Comparison of ENCODE assay signal across 25 cellular contexts in genomic region chr19:44731081-44731480, GRCh38. TPM values are rescaled to one million over a fixed set of nuclear protein-coding genes. Genes with fewer than 3 reads are reported as not detected.
DNase-seq lines count a peak whose midpoint lies in the region; ATAC-seq and TF ChIP-seq lines count a peak whose summit lies in the region.
"Had no signal": no experiment of that assay in that cellular context is flagged by ENCODE, and none has a peak within 500 bp of the region (broad histone marks: within the 10 kb centered on the region; RNA-seq: fewer than 3 reads in every experiment).

No MANE protein-coding gene starts in this region.

- H3K36me3 ChIP-seq in transverse colon, result no peaks in the 10 kb centered on the region
- H3K36me3 ChIP-seq: BE2C; BLaER1 treated with 17β-estradiol and CSF1 and Interleukin-3, amounts not matched to agents 10 nM and 100 nM had no signal

- no peaks in the 10 kb centered on the region for H3K27me3 ChIP-seq in transverse colon
- H3K27me3 ChIP-seq: BE2C; BLaER1 treated with 17β-estradiol and CSF1 and Interleukin-3, amounts not matched to agents 10 nM and 100 nM had no signal

- H3K4me3 ChIP-seq in transverse colon, result no peak overlapping the region
- H3K4me3 ChIP-seq: BLaER1 treated with 17β-estradiol and CSF1 and Interleukin-3, amounts not matched to agents 10 nM and 100 nM; GM12878; GM23248 had no signal

- H3K4me1 Mint-ChIP-seq in activated naive CD4-positive, alpha-beta T cell treated with anti-CD3 and anti-CD28 coated beads, Interleukin-2, amount 10 ng/mL, durations not matched to agents 7 days and 5 days, result peaks cover 13% of the 10 kb centered on the region
- peaks cover 9% of the 10 kb centered on the region for H3K4me1 Mint-ChIP-seq in activated naive CD4-positive, alpha-beta T cell treated with anti-CD3 and anti-CD28 coated beads for 36 hours (ENCODE audit: low read depth)

- peaks cover 15% of the 10 kb centered on the region for H3K27me3 Mint-ChIP-seq in activated naive CD4-positive, alpha-beta T cell treated with anti-CD3 and anti-CD28 coated beads, Interleukin-2, amount 10 ng/mL, durations not matched to agents 7 days and 5 days
- H3K27me3 Mint-ChIP-seq in activated naive CD4-positive, alpha-beta T cell treated with anti-CD3 and anti-CD28 coated beads for 36 hours (ENCODE audit: low read depth), result no peaks in the 10 kb centered on the region
- H3K27me3 Mint-ChIP-seq: CD4-positive, alpha-beta T cell had no signal

- TF ChIP-seq EP300 in transverse colon (IDR thresholded peaks at IDR 0.05; ENCODE audit: low read depth), result no peak

- H3K27ac ChIP-seq in transverse colon, result peak overlapping the region in 3 of 4 donors; percentile 38 to 60 (median 40)
- H3K27ac ChIP-seq: 22Rv1; BLaER1 treated with 17β-estradiol and CSF1 and Interleukin-3, amounts not matched to agents 10 nM and 100 nM; GM23248 had no signal

- 43 to 65% methylated on average over 1 to 5 of the region's 5 CpGs for WGBS in transverse colon (ENCODE audit: low coverage in 1 of 2), 2 donors

- TF ChIP-seq POLR2A in transverse colon (IDR thresholded peaks at IDR 0.05), result no peak

- H3K4me1 ChIP-seq in transverse colon, result peaks cover 0 to 25% (median 14%) of the 10 kb centered on the region in 4 donors
- H3K4me1 ChIP-seq: BE2C had no signal

- TF ChIP-seq CTCF in transverse colon (IDR thresholded peaks at IDR 0.05), result no peak

- peak overlapping the region; percentile 70 for H3K27ac Mint-ChIP-seq in activated naive CD4-positive, alpha-beta T cell treated with anti-CD3 and anti-CD28 coated beads, Interleukin-2, amount 10 ng/mL, durations not matched to agents 7 days and 5 days
- H3K27ac Mint-ChIP-seq in activated naive CD4-positive, alpha-beta T cell treated with anti-CD3 and anti-CD28 coated beads for 36 hours, result no peak overlapping the region
- H3K27ac Mint-ChIP-seq: CD4-positive, alpha-beta T cell had no signal

- no peaks in the 10 kb centered on the region for H3K9me3 ChIP-seq in transverse colon
- H3K9me3 ChIP-seq: BE2C; BLaER1 treated with 17β-estradiol and CSF1 and Interleukin-3, amounts not matched to agents 10 nM and 100 nM had no signal

- ATAC-seq in left colon (peak; percentile 75), HG03460 (IDR thresholded peaks at IDR 0.05; ENCODE audit: unreplicated experiment) (no peak)
- ATAC-seq: GM12878 had no signal

- CTCF ChIA-PET in activated naive CD4-positive, alpha-beta T cell treated with anti-CD3 and anti-CD28 coated beads, Interleukin-2, amount 10 ng/mL, durations not matched to agents 7 days and 5 days (lab: Charles Lee), result interaction anchor here (0.8 kb wide), 1 partner anchor 9 kb away, joined by 3 read pairs; no protein-coding TSS in a partner anchor
- CTCF ChIA-PET in activated naive CD4-positive, alpha-beta T cell treated with anti-CD3 and anti-CD28 coated beads for 36 hours (lab: Charles Lee), result no interaction called here

- intact Hi-C loops in activated naive CD4-positive, alpha-beta T cell treated with anti-CD3 and anti-CD28 coated beads for 36 hours (cut with micrococcal nuclease), result no loop called here
- intact Hi-C loops in left colon (cut with DNase I, micrococcal nuclease), result no loop called here
- intact Hi-C loops in transverse colon (cut with DNase I; ENCODE audit: low total_unique reads), result no loop called here

- no peak overlapping the region for H3K4me3 Mint-ChIP-seq in activated naive CD4-positive, alpha-beta T cell treated with anti-CD3 and anti-CD28 coated beads, Interleukin-2, amount 10 ng/mL, durations not matched to agents 7 days and 5 days
- no peak overlapping the region for H3K4me3 Mint-ChIP-seq in activated naive CD4-positive, alpha-beta T cell treated with anti-CD3 and anti-CD28 coated beads for 36 hours
- H3K4me3 Mint-ChIP-seq: CD14-positive monocyte; CD4-positive, alpha-beta T cell had no signal

- DNase-seq in DMS53 (lab: John Stamatoyannopoulos, UW) (peak; percentile 23), DMS53 treated with DMSO at 0.1 percent for 48 hours (lab: John Stamatoyannopoulos, UW; ENCODE audit: unreplicated experiment) (no peak), left colon (peak in 1 of 2 donors; percentile 57), transverse colon (peak; percentile 57), NCI-H1417 (lab: John Stamatoyannopoulos, UW) (no peak)
- DNase-seq in activated naive CD4-positive, alpha-beta T cell treated with anti-CD3 and anti-CD28 coated beads, Interleukin-2, amount 10 ng/mL, durations not matched to agents 7 days and 5 days, result no peak
- DNase-seq in activated naive CD4-positive, alpha-beta T cell treated with anti-CD3 and anti-CD28 coated beads for 36 hours, result no peak
- DNase-seq: ACHN; AML-193; BE2C; Calu3; CD4-positive, alpha-beta T cell; COR-L47; DMS79; EL; GDM1; GM23248; H7; HCEC 1CT had no signal

- no peaks in the 10 kb centered on the region for H3K36me3 Mint-ChIP-seq in activated naive CD4-positive, alpha-beta T cell treated with anti-CD3 and anti-CD28 coated beads, Interleukin-2, amount 10 ng/mL, durations not matched to agents 7 days and 5 days
- H3K36me3 Mint-ChIP-seq in activated naive CD4-positive, alpha-beta T cell treated with anti-CD3 and anti-CD28 coated beads for 36 hours (ENCODE audit: low read depth), result no peaks in the 10 kb centered on the region

- in situ Hi-C loops in transverse colon (cut with MboI; ENCODE audit: low pct_ligation_motif_present in 1 of 4, low pct_unique_long_range_greater_than_20kb in 1 of 4, low sequenced_read_pairs in 3 of 4), result no loop called here

- H3K9me3 Mint-ChIP-seq in activated naive CD4-positive, alpha-beta T cell treated with anti-CD3 and anti-CD28 coated beads, Interleukin-2, amount 10 ng/mL, durations not matched to agents 7 days and 5 days, result peaks cover 4% of the 10 kb centered on the region
- H3K9me3 Mint-ChIP-seq in activated naive CD4-positive, alpha-beta T cell treated with anti-CD3 and anti-CD28 coated beads for 36 hours, result no peaks in the 10 kb centered on the region
- H3K9me3 Mint-ChIP-seq: CD4-positive, alpha-beta T cell had no signal

RNA-seq across cellular contexts. Expression of gene BCL3, which starts 17.4 kb away (rescaled TPM):
- total RNA-seq in activated naive CD4-positive, alpha-beta T cell treated with anti-CD3 and anti-CD28 coated beads for 36 hours, result 100 to 1,000 TPM in 1 of 2 experiments, 10 to 100 TPM in 1; 92.5 to 104 TPM
- total RNA-seq in left colon (100 to 1,000 TPM in 1 of 2 donors, 10 to 100 TPM in 1; 81.5 to 103 TPM), transverse colon (100 to 1,000 TPM in 1 of 4 donors, 10 to 100 TPM in 3; 43.8 to 181 (median 69.5) TPM)

RNA-seq across cellular contexts. Expression of gene CEACAM16, which starts 32.1 kb away (rescaled TPM):
- not detected for total RNA-seq in activated naive CD4-positive, alpha-beta T cell treated with anti-CD3 and anti-CD28 coated beads for 36 hours
- total RNA-seq in left colon, result under 1 TPM in 1 of 2 donors, not detected in 1; 0.45 TPM
- not detected for total RNA-seq in transverse colon
- total RNA-seq: CD4-positive, alpha-beta T cell; GM12878; GM23248; H1; H7 had no signal

RNA-seq across cellular contexts. Expression of gene CBLC, which starts 46.6 kb away (rescaled TPM):
- not detected for total RNA-seq in activated naive CD4-positive, alpha-beta T cell treated with anti-CD3 and anti-CD28 coated beads for 36 hours
- 10 to 100 TPM; 79.1 to 84.4 TPM for total RNA-seq in left colon
- total RNA-seq in transverse colon, result 100 to 1,000 TPM in 3 of 4 donors, 10 to 100 TPM in 1; 96.1 to 210 (median 145) TPM
- total RNA-seq: CD4-positive, alpha-beta T cell; GM12878; GM23248 had no signal

RNA-seq across cellular contexts. Expression of gene CEACAM19, which starts 59.8 kb away (rescaled TPM):
- total RNA-seq in activated naive CD4-positive, alpha-beta T cell treated with anti-CD3 and anti-CD28 coated beads for 36 hours, result under 1 TPM; 0.17 to 0.27 TPM
- total RNA-seq in left colon (1 to 10 TPM; 6.5 to 6.6 TPM), transverse colon (10 to 100 TPM in 2 of 4 donors, 1 to 10 TPM in 2; 3.8 to 19.1 (median 9.9) TPM)

Comparison
In these comparisons a context has a peak if more than half of its experiments do, and no peak if none do; other contexts are left out.
1. DNase-seq: peak in DMS53 (single experiment) and transverse colon (single experiment); none in DMS53 treated with DMSO at 0.1 percent for 48 hours (single experiment), activated naive CD4-positive, alpha-beta T cell treated with anti-CD3 and anti-CD28 coated beads, Interleukin-2, amount 10 ng/mL, durations not matched to agents 7 days and 5 days (single experiment), activated naive CD4-positive, alpha-beta T cell treated with anti-CD3 and anti-CD28 coated beads for 36 hours (single experiment) and NCI-H1417 (0 of 3).
2. RNA of gene CBLC, which starts 46.6 kb away (total RNA-seq): 96.1 to 210 TPM in transverse colon and 79.1 to 84.4 TPM in left colon; not detected in activated naive CD4-positive, alpha-beta T cell treated with anti-CD3 and anti-CD28 coated beads for 36 hours; every median in the first group is over 10 times any median in the second.